Comparison of ENCODE assay signal across 8 cellular contexts in the genomic region with DNA sequence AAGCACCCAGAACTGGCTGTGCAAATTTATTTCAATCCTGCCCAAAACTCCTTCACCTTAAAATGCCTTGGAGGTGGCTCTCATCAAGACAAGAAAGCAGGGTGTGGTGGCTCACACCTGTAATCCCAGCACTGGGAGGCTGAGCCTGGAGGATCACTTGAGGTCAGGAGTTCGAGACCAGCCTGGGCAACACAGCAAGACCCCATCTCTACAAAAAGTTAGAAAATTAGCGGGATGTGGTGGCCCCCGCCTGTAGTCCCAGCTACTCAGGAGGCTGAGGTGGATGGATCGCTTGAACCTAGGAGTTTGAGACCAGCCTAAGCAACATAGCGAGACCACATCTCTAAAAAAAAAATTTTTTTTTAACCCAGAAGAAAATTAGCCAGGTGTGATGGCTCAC. TPM values are rescaled to one million over a fixed set of nuclear protein-coding genes. Genes with fewer than 3 reads are reported as not detected.
DNase-seq lines count a peak whose midpoint lies in the region; ATAC-seq, FAIRE-seq and TF ChIP-seq lines count a peak whose summit lies in the region.

No MANE protein-coding gene starts in this region.

- peaks cover 59% of the 10 kb centered on the region for H3K27me3 Mint-ChIP-seq in MCF 10A (ENCODE audit: insufficient read depth, unreplicated experiment)
- H3K27me3 Mint-ChIP-seq in activated T-helper 1 cell treated with anti-CD3 and anti-CD28 coated beads, Interleukin-12 subunit alpha, Interleukin-12 subunit beta, Interleukin-2, Interleukin-4 antibody, amounts not matched to agents 30 ng/mL and 10 ng/mL and 1 ng/mL, durations not matched to agents 14 hours and 24 hours and 36 hours (ENCODE audit: insufficient read depth), result peaks cover 25% of the 10 kb centered on the region

- CTCF ChIA-PET in MCF 10A (lab: Yijun Ruan, JAX), result no interaction called here

- no peak overlapping the region for H3K27ac Mint-ChIP-seq in MCF 10A (ENCODE audit: low read depth, unreplicated experiment)
- no peak overlapping the region for H3K27ac Mint-ChIP-seq in activated T-helper 1 cell treated with anti-CD3 and anti-CD28 coated beads, Interleukin-12 subunit alpha, Interleukin-12 subunit beta, Interleukin-2, Interleukin-4 antibody, amounts not matched to agents 30 ng/mL and 10 ng/mL and 1 ng/mL, durations not matched to agents 14 hours and 24 hours and 36 hours

- H3K27ac ChIP-seq in breast epithelium, result no peak overlapping the region
- H3K27ac ChIP-seq in iPS-18a (ENCODE audit: low read length), result no peak overlapping the region
- H3K27ac ChIP-seq in testis, result no peak overlapping the region

- peaks cover 12% of the 10 kb centered on the region for H3K4me1 Mint-ChIP-seq in MCF 10A (ENCODE audit: insufficient read depth, unreplicated experiment)
- H3K4me1 Mint-ChIP-seq in activated T-helper 1 cell treated with anti-CD3 and anti-CD28 coated beads, Interleukin-12 subunit alpha, Interleukin-12 subunit beta, Interleukin-2, Interleukin-4 antibody, amounts not matched to agents 30 ng/mL and 10 ng/mL and 1 ng/mL, durations not matched to agents 14 hours and 24 hours and 36 hours (ENCODE audit: low read depth), result peaks cover 6% of the 10 kb centered on the region

- no peak for ATAC-seq in left lobe of liver

- no peaks in the 10 kb centered on the region for H3K9me3 ChIP-seq in breast epithelium
- no peaks in the 10 kb centered on the region for H3K9me3 ChIP-seq in iPS-18a (ENCODE audit: control insufficient read depth, low read depth, low read length)
- H3K9me3 ChIP-seq in testis, result no peaks in the 10 kb centered on the region

- POLR2A ChIA-PET in MCF 10A (lab: Yijun Ruan, JAX), result interaction anchor here (1.2 kb wide), 1 partner anchor 13 kb away, joined by 3 read pairs; no protein-coding TSS in a partner anchor

- no peaks in the 10 kb centered on the region for H3K36me3 Mint-ChIP-seq in MCF 10A (ENCODE audit: insufficient read depth, unreplicated experiment)
- H3K36me3 Mint-ChIP-seq in activated T-helper 1 cell treated with anti-CD3 and anti-CD28 coated beads, Interleukin-12 subunit alpha, Interleukin-12 subunit beta, Interleukin-2, Interleukin-4 antibody, amounts not matched to agents 30 ng/mL and 10 ng/mL and 1 ng/mL, durations not matched to agents 14 hours and 24 hours and 36 hours (ENCODE audit: low read depth), result no peaks in the 10 kb centered on the region

- intact Hi-C loops in MCF 10A (cut with micrococcal nuclease), result no loop called here
- intact Hi-C loops in breast epithelium (cut with DNase I; ENCODE audit: low total_unique reads), result no loop called here
- intact Hi-C loops in activated T-helper 1 cell treated with anti-CD3 and anti-CD28 coated beads, Interleukin-12 subunit alpha, Interleukin-12 subunit beta, Interleukin-2, Interleukin-4 antibody, amounts not matched to agents 30 ng/mL and 10 ng/mL and 1 ng/mL, durations not matched to agents 14 hours and 24 hours and 36 hours (cut with micrococcal nuclease), result loop anchor here (5.0 to 10.0 kb wide), 4 partner anchors 85 to 1853 kb away; a partner anchor contains a TSS
- intact Hi-C loops in testis (cut with DNase I; ENCODE audit: low total_unique reads), result no loop called here

- TF ChIP-seq POLR2A in breast epithelium (IDR thresholded peaks at IDR 0.05) (no peak), testis (IDR thresholded peaks at IDR 0.05) (no peak)

- H3K4me3 ChIP-seq in breast epithelium, result peak overlapping the region in 1 of 3 donors; percentile 68
- H3K4me3 ChIP-seq in iPS-18a (ENCODE audit: low read length), result peak overlapping the region; percentile 54
- peak overlapping the region; percentile 54 to 60 for H3K4me3 ChIP-seq in testis

- no peaks in the 10 kb centered on the region for H3K9me3 Mint-ChIP-seq in MCF 10A (ENCODE audit: unreplicated experiment)
- no peaks in the 10 kb centered on the region for H3K9me3 Mint-ChIP-seq in activated T-helper 1 cell treated with anti-CD3 and anti-CD28 coated beads, Interleukin-12 subunit alpha, Interleukin-12 subunit beta, Interleukin-2, Interleukin-4 antibody, amounts not matched to agents 30 ng/mL and 10 ng/mL and 1 ng/mL, durations not matched to agents 14 hours and 24 hours and 36 hours

- TF ChIP-seq CTCF in MCF 10A (IDR thresholded peaks at IDR 0.05; ENCODE audit: unreplicated experiment) (no peak), breast epithelium (IDR thresholded peaks at IDR 0.05) (no peak), testis (IDR thresholded peaks at IDR 0.05) (no peak)

- H3K27me3 ChIP-seq in breast epithelium, result peaks cover 0 to 27% of the 10 kb centered on the region in 2 donors
- no peaks in the 10 kb centered on the region for H3K27me3 ChIP-seq in iPS-18a (ENCODE audit: control insufficient read depth, insufficient read depth, low read length)
- H3K27me3 ChIP-seq in testis, result no peaks in the 10 kb centered on the region

- DNase-seq in MCF 10A (ENCODE audit: unreplicated experiment) (no peak), breast epithelium (ENCODE audit: low spot score in 2 of 2) (no peak), testis (no peak), foreskin melanocyte (no peak), left lobe of liver (ENCODE audit: low spot score) (no peak), urothelium cell line (ENCODE audit: low spot score) (no peak)
- DNase-seq in activated T-helper 1 cell treated with anti-CD3 and anti-CD28 coated beads, Interleukin-12 subunit alpha, Interleukin-12 subunit beta, Interleukin-2, Interleukin-4 antibody, amounts not matched to agents 30 ng/mL and 10 ng/mL and 1 ng/mL, durations not matched to agents 14 hours and 24 hours and 36 hours (ENCODE audit: low spot score), result no peak

- WGBS in testis, 2 donors, result 63 to 72% methylated on average over 5 of the region's 5 CpGs

- H3K36me3 ChIP-seq in breast epithelium (no peaks in the 10 kb centered on the region), iPS-18a (ENCODE audit: control insufficient read depth, low read depth, low read length) (no peaks in the 10 kb centered on the region), testis (ENCODE audit: low read depth, missing control alignments) (no peaks in the 10 kb centered on the region)

- no TSS peak for BruUV-seq in MCF 10A (replicated peaks; lab: Mats Ljungman, UMichigan)

- peak overlapping the region; percentile 71 for H3K4me3 Mint-ChIP-seq in MCF 10A (ENCODE audit: unreplicated experiment)
- peak overlapping the region; percentile 46 for H3K4me3 Mint-ChIP-seq in activated T-helper 1 cell treated with anti-CD3 and anti-CD28 coated beads, Interleukin-12 subunit alpha, Interleukin-12 subunit beta, Interleukin-2, Interleukin-4 antibody, amounts not matched to agents 30 ng/mL and 10 ng/mL and 1 ng/mL, durations not matched to agents 14 hours and 24 hours and 36 hours

- H3K4me1 ChIP-seq in breast epithelium (peaks cover 0 to 5% of the 10 kb centered on the region in 2 donors), iPS-18a (ENCODE audit: control insufficient read depth, low read depth, low read length) (peaks cover 3% of the 10 kb centered on the region), testis (no peaks in the 10 kb centered on the region)

- H3K9ac ChIP-seq in iPS-18a (ENCODE audit: low read length), result peak overlapping the region; percentile 24

- FAIRE-seq in urothelium cell line (lab: Jason Lieb, UNC), result no peak

RNA-seq across cellular contexts. Expression of a gene that starts 0.7 kb away (rescaled TPM):
- total RNA-seq in MCF 10A (2022), result not detected in 2 replicates
- 1 to 10 TPM in 2 of 3 donors, under 1 TPM in 1; 0.98 to 2.2 (median 1.0) TPM for total RNA-seq in breast epithelium
- not detected in 2 replicates for total RNA-seq in activated T-helper 1 cell treated with anti-CD3 and anti-CD28 coated beads, Interleukin-12 subunit alpha, Interleukin-12 subunit beta, Interleukin-2, Interleukin-4 antibody, amounts not matched to agents 30 ng/mL and 10 ng/mL and 1 ng/mL, durations not matched to agents 14 hours and 24 hours and 36 hours
- 1 to 10 TPM; 1.6 to 1.9 TPM for total RNA-seq in testis
- 2.0 TPM for polyA plus RNA-seq in testis (ENCODE audit: insufficient read depth, low read depth, low replicate concordance)
- 0.58 TPM for total RNA-seq in left lobe of liver
